Comparison of ENCODE assay signal across 12 cellular contexts in the genomic region with DNA sequence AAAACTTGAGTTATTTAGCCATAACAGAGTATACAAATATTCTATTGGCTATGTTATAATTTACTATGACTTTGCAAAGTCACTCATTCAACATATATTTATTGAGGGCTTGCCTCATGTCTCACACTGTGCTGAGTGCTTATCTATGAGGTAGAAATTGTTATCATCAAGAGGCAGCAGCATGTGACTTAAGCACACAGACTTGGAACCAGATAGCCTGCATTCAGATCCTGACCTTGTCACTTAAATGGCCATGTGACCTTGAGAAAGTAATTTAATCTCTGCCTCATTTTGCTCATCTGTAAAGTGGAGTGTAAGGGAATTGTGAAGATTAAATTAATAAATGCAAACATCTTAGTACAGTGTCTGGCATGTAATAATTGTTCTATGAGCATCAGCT. TPM values are rescaled to one million over a fixed set of nuclear protein-coding genes. Genes with fewer than 3 reads are reported as not detected.
"Had no signal": no experiment of that assay in that cellular context is flagged by ENCODE, and none has a peak within 500 bp of the region (broad histone marks: within the 10 kb centered on the region; RNA-seq: fewer than 3 reads in every experiment).

No MANE protein-coding gene starts in this region.

- H3K27me3 ChIP-seq: neural progenitor cell had no signal

- H3K9me3 ChIP-seq: gastroesophageal sphincter, tibial artery had no signal

- ATAC-seq: gastroesophageal sphincter; stimulated activated memory B cell treated with anti-CD40 and anti-IgM and Interleukin-4, amounts not matched to agents 10 μg/mL and 1 μg/mL and 100 μg/mL, for 72 hours had no signal

- H3K4me2 ChIP-seq: neural progenitor cell had no signal

- H3K27ac ChIP-seq: gastroesophageal sphincter, neural progenitor cell, SK-N-MC, tibial artery had no signal

- H3K9ac ChIP-seq: neural progenitor cell had no signal

- H3K36me3 ChIP-seq: gastroesophageal sphincter, neural progenitor cell, tibial artery had no signal

- DNase-seq: activated CD4-positive, alpha-beta memory T cell treated with anti-CD3 and anti-CD28 coated beads, Interleukin-2, amount 10 ng/mL, durations not matched to agents 7 days and 5 days; activated gamma-delta T cell; activated naive CD8-positive, alpha-beta T cell treated with anti-CD3 and anti-CD28 coated beads for 36 hours; activated T-cell treated with anti-CD3 and anti-CD28 coated beads, Interleukin-2, amount 50 U/mL, for 48 hours; stimulated activated CD4-positive, alpha-beta T cell treated with anti-CD3 and anti-CD28 coated beads, Interleukin-1b, Interleukin-23, amount 100 ng/mL, for 48 hours; tibial artery had no signal

- H3K4me1 ChIP-seq: gastroesophageal sphincter, neural progenitor cell, tibial artery had no signal

- H3K4me3 ChIP-seq: gastroesophageal sphincter, neural progenitor cell, SK-N-MC, tibial artery had no signal

RNA-seq across cellular contexts. Expression of a gene that starts 26.0 kb away (rescaled TPM):
- total RNA-seq: activated CD4-positive, alpha-beta memory T cell treated with anti-CD3 and anti-CD28 coated beads, Interleukin-2, amount 10 ng/mL, durations not matched to agents 7 days and 5 days; activated naive CD8-positive, alpha-beta T cell treated with anti-CD3 and anti-CD28 coated beads for 36 hours; kidney epithelial cell; lower leg skin had no signal
